ENCODE assay signal across 30 cellular contexts in the genomic region with DNA sequence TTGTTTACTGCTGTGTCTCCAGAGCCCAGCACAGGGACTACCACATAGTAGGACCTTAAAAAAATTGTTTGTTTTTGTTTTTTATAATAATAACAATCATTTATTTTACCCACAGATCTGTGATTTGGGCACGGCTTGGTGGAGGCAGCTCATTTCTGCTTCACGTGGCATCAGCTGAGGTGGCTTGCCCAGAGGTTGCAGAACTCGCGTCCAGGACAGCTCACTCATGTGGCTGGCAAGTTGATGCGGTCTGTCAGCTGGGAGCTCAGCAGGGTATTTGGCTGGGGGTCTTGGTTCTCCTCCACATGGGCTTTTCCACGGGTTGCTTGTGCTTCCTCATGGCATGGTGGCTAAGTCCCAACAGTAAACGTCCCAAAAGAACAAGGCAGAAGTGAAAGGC. TPM values are rescaled to one million over a fixed set of nuclear protein-coding genes. Genes with fewer than 3 reads are reported as not detected.
"Had no signal": no experiment of that assay in that cellular context is flagged by ENCODE, and none has a peak within 500 bp of the region (broad histone marks: within the 10 kb centered on the region; RNA-seq: fewer than 3 reads in every experiment).

No MANE protein-coding gene starts in this region.

- H3K36me3 ChIP-seq: left lung, ovary, suprapubic skin, vagina had no signal

- H2AFZ ChIP-seq: hepatocyte had no signal

- H3K4me2 ChIP-seq: hepatocyte had no signal

- H3K36me3 Mint-ChIP-seq: activated naive CD8-positive, alpha-beta T cell treated with anti-CD3 and anti-CD28 coated beads, Interleukin-2, amount 10 ng/mL, durations not matched to agents 7 days and 5 days; immature natural killer cell; natural killer cell treated with Interleukin-12 subunit alpha and Interleukin-12 subunit beta and Interleukin-15 and Interleukin-18, amount 100 ng/mL, for 72 hours; type B pancreatic cell had no signal

- H3K4me1 ChIP-seq: foreskin keratinocyte had no signal

- H3K27me3 ChIP-seq: foreskin keratinocyte, hepatocyte, ovary, suprapubic skin, vagina had no signal

- H3K9me3 ChIP-seq: left lung, ovary, psoas muscle, suprapubic skin, vagina had no signal

- H3K79me2 ChIP-seq: hepatocyte had no signal

- H3K27ac Mint-ChIP-seq: activated naive CD8-positive, alpha-beta T cell treated with anti-CD3 and anti-CD28 coated beads, Interleukin-2, amount 10 ng/mL, durations not matched to agents 7 days and 5 days; activated T-helper 2 cell treated with anti-CD3 and anti-CD28 coated beads, Interferon-gamma antibody, Interleukin-2, Interleukin-4, amounts not matched to agents 10 μg/mL and 5 μg/mL and 100 μg/mL, durations not matched to agents 14 hours and 24 hours and 36 hours; immature natural killer cell; natural killer cell treated with Interleukin-12 subunit alpha and Interleukin-12 subunit beta and Interleukin-15 and Interleukin-18, amount 100 ng/mL, for 72 hours; stimulated activated naive CD8-positive, alpha-beta T cell treated with anti-CD3 and anti-CD28 coated beads, Interleukin-15, Interleukin-2, amounts not matched to agents 100 ng/mL and 50 ng/mL, for 24 hours; T-helper 17 cell; type B pancreatic cell had no signal

- H3K9me3 Mint-ChIP-seq: activated naive CD8-positive, alpha-beta T cell treated with anti-CD3 and anti-CD28 coated beads, Interleukin-2, amount 10 ng/mL, durations not matched to agents 7 days and 5 days; activated T-cell treated with anti-CD3 and anti-CD28 coated beads, Interleukin-2, amount 50 U/mL, for 4 hours; activated T-helper 2 cell treated with anti-CD3 and anti-CD28 coated beads, Interferon-gamma antibody, Interleukin-2, Interleukin-4, amounts not matched to agents 10 μg/mL and 5 μg/mL and 100 μg/mL, durations not matched to agents 14 hours and 24 hours and 36 hours; immature natural killer cell; natural killer cell treated with Interleukin-12 subunit alpha and Interleukin-12 subunit beta and Interleukin-15 and Interleukin-18, amount 100 ng/mL, for 72 hours; stimulated activated naive CD8-positive, alpha-beta T cell treated with anti-CD3 and anti-CD28 coated beads, Interleukin-15, Interleukin-2, amounts not matched to agents 100 ng/mL and 50 ng/mL, for 24 hours; type B pancreatic cell had no signal

- H3K27ac ChIP-seq: foreskin keratinocyte, hepatocyte, left lung, ovary, suprapubic skin had no signal

- H3K4me3 Mint-ChIP-seq: activated naive CD8-positive, alpha-beta T cell treated with anti-CD3 and anti-CD28 coated beads, Interleukin-2, amount 10 ng/mL, durations not matched to agents 7 days and 5 days; activated T-cell treated with anti-CD3 and anti-CD28 coated beads, Interleukin-2, amount 50 U/mL, for 4 hours; immature natural killer cell; natural killer cell treated with Interleukin-12 subunit alpha and Interleukin-12 subunit beta and Interleukin-15 and Interleukin-18, amount 100 ng/mL, for 72 hours; stimulated activated naive CD8-positive, alpha-beta T cell treated with anti-CD3 and anti-CD28 coated beads, Interleukin-15, Interleukin-2, amounts not matched to agents 100 ng/mL and 50 ng/mL, for 24 hours; T-helper 17 cell; type B pancreatic cell had no signal

- DNase-seq: activated CD4-positive, alpha-beta T cell treated with anti-CD3 and anti-CD28 coated beads for 4 hours; activated CD4-positive, alpha-beta T cell treated with anti-CD3 and anti-CD28 coated beads, Interleukin-2, amount 50 U/mL, for 48 hours; activated CD4-positive, CD25-positive, alpha-beta regulatory T cell; activated CD8-positive, alpha-beta memory T cell treated with anti-CD3 and anti-CD28 coated beads, Interleukin-2, amount 50 U/mL, for 48 hours; activated naive CD4-positive, alpha-beta T cell treated with Interleukin-2 at 50 U/mL for 16 hours; activated naive CD8-positive, alpha-beta T cell treated with anti-CD3 and anti-CD28 coated beads, Interleukin-2, amount 10 ng/mL, durations not matched to agents 7 days and 5 days; activated T-cell treated with anti-CD3 and anti-CD28 coated beads, Interleukin-2, amount 50 U/mL, for 4 hours; amniotic stem cell; cerebellar nuclear complex; cortex of kidney; foreskin keratinocyte; glutamatergic neuron; immature natural killer cell; kidney glomerular epithelial cell; mammary epithelial cell; midbrain; ovary; stimulated activated CD4-positive, alpha-beta T cell treated with anti-CD3 and anti-CD28 coated beads, Interleukin-1b, Interleukin-23, amount 100 ng/mL, for 48 hours; T-helper 17 cell had no signal

- ATAC-seq: activated T-cell treated with anti-CD3 and anti-CD28 coated beads, Interleukin-2, amount 50 U/mL, for 4 hours; foreskin keratinocyte; left lung; natural killer cell treated with Interleukin-12 subunit alpha and Interleukin-12 subunit beta and Interleukin-15 and Interleukin-18, amount 100 ng/mL, for 72 hours; psoas muscle; right cardiac atrium; T-helper 17 cell had no signal

- H3K4me3 ChIP-seq: hepatocyte, left lung, ovary, psoas muscle, suprapubic skin, vagina had no signal

RNA-seq across cellular contexts. Expression of gene SYNC, which starts 2.9 kb away (rescaled TPM):
- total RNA-seq: activated CD8-positive, alpha-beta memory T cell treated with anti-CD3 and anti-CD28 coated beads for 36 hours; activated naive CD8-positive, alpha-beta T cell treated with anti-CD3 and anti-CD28 coated beads, Interleukin-2, amount 10 ng/mL, durations not matched to agents 7 days and 5 days; activated T-cell treated with anti-CD3 and anti-CD28 coated beads, Interleukin-2, amount 50 U/mL, for 4 hours; activated T-helper 2 cell treated with anti-CD3 and anti-CD28 coated beads, Interferon-gamma antibody, Interleukin-2, Interleukin-4, amounts not matched to agents 10 μg/mL and 5 μg/mL and 100 μg/mL, durations not matched to agents 14 hours and 24 hours and 36 hours; natural killer cell treated with Interleukin-12 subunit alpha and Interleukin-12 subunit beta and Interleukin-15 and Interleukin-18, amount 100 ng/mL, for 72 hours; T-helper 17 cell had no signal
- polyA plus RNA-seq: immature natural killer cell had no signal
